Comparison of ENCODE assay signal across 8 cellular contexts in the genomic region with DNA sequence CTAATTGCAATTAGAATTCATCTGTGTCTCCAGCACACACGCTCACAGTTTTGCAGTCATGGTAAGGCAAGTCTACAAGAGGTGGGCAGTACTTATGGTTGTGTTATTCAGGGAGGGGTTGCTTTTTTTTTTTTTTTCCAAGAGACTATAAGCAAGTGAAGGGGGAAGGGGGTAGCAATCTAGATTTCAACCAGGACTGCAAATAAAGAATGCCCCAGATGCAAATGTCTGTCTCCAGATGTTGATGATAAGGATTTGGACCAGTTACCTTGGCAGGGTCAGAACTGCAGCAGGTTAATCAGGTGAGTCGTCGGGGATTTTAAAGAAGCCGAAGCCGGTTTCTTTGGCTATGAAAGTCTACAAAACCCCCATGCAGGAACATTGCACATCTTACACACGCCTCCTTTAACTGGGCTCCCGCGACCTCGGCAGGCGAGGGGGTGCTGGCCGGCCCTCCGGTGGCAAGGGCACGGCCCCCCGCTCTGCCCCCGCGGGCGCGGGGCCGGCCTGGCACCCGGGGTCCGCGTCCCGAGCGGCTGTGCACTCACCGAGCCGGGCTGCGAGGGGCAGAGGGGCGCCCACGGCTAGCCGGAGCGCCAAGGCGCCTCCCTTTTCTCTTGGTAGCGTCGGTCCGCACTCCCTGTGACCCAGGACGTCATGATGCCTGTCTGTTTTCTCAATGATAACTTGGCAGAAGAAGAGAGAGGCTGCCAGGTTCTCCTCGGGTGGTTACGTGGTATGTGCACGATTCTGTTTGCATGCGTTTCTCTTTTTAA.
DNase-seq lines count a peak whose midpoint lies in the region; ATAC-seq and TF ChIP-seq lines count a peak whose summit lies in the region.

No MANE protein-coding gene starts in this region.

- H3K9me3 ChIP-seq in endodermal cell (ENCODE audit: control insufficient read depth, low read length) = no peaks in the 10 kb centered on the region

- DNase-seq in ELR (ENCODE audit: low read depth) (peak; percentile 16), NCI-H526 treated with DMSO at 0.1 percent for 48 hours (lab: John Stamatoyannopoulos, UW) (peak; percentile 60), endodermal cell (peak; percentile 68), mesendoderm (no peak), activated T-cell treated with anti-CD3 and anti-CD28 coated beads for 4 hours (no peak), SIG-M5 treated with dmso at 0.1 percent for 504 hours (lab: John Stamatoyannopoulos, UW; ENCODE audit: unreplicated experiment) (no peak)
- DNase-seq in activated T-cell treated with anti-CD3 and anti-CD28 coated beads, Interleukin-2, amount 50 U/mL, for 48 hours = no peak

- no peak overlapping the region for H3K23ac ChIP-seq in mesendoderm (ENCODE audit: low read length)

- H3K9ac ChIP-seq in endodermal cell (ENCODE audit: extremely low read depth, low read length, poor library complexity, severe bottlenecking) (no peak overlapping the region), mesendoderm (ENCODE audit: low read length) (peak overlapping the region; percentile 24)

- H3K79me1 ChIP-seq in mesendoderm (ENCODE audit: low read length) = no peaks in the 10 kb centered on the region

- no peak overlapping the region for H2BK120ac ChIP-seq in mesendoderm (ENCODE audit: low read depth, low read length)

- H3K4me1 Mint-ChIP-seq in endodermal cell = peaks cover 27% of the 10 kb centered on the region

- peak overlapping the region; percentile 73 for H3K56ac ChIP-seq in mesendoderm (ENCODE audit: low read length)

- H3K4me1 ChIP-seq in endodermal cell (ENCODE audit: control insufficient read depth, insufficient read depth, low read length) (peaks cover 3% of the 10 kb centered on the region), mesendoderm (ENCODE audit: control insufficient read depth, low read depth, low read length) (peaks cover 2% of the 10 kb centered on the region)

- H3K36me3 ChIP-seq in endodermal cell (ENCODE audit: control insufficient read depth, insufficient read depth, low read length) (no peaks in the 10 kb centered on the region), mesendoderm (ENCODE audit: control insufficient read depth, insufficient read depth, low read length) (no peaks in the 10 kb centered on the region)

- no peak overlapping the region for H4K5ac ChIP-seq in mesendoderm (ENCODE audit: low read length)

- H3K79me2 ChIP-seq in mesendoderm (ENCODE audit: control insufficient read depth, insufficient read depth, low read length) = no peaks in the 10 kb centered on the region

- H3K27me3 ChIP-seq in endodermal cell (ENCODE audit: control insufficient read depth, insufficient read depth, low read length, poor library complexity, severe bottlenecking) (peaks cover 61% of the 10 kb centered on the region), mesendoderm (ENCODE audit: insufficient read depth, low read length, poor library complexity) (peaks cover 15% of the 10 kb centered on the region)

- no peak overlapping the region for H3K27ac Mint-ChIP-seq in endodermal cell

- no peak overlapping the region for H3K4ac ChIP-seq in mesendoderm (ENCODE audit: low read depth, low read length)

- H3K27ac ChIP-seq in endodermal cell (ENCODE audit: low read depth, low read length) = no peak overlapping the region
- no peak overlapping the region for H3K27ac ChIP-seq in mesendoderm (ENCODE audit: low read depth, low read length)

- H2AK5ac ChIP-seq in mesendoderm (ENCODE audit: low read length) = no peak overlapping the region

- H3K4me3 ChIP-seq in endodermal cell (ENCODE audit: low read length) = peak overlapping the region; percentile 77
- peak overlapping the region; percentile 17 for H3K4me3 ChIP-seq in mesendoderm (ENCODE audit: low read length)

- no peaks in the 10 kb centered on the region for H3K36me3 Mint-ChIP-seq in endodermal cell (ENCODE audit: low read depth)

- no peaks in the 10 kb centered on the region for H3K9me3 Mint-ChIP-seq in endodermal cell

- ATAC-seq in HG03095 (IDR thresholded peaks at IDR 0.05; ENCODE audit: unreplicated experiment) = no peak

- peak overlapping the region; percentile 56 for H3K4me2 ChIP-seq in mesendoderm (ENCODE audit: low read length)

- no peak for TF ChIP-seq CTCF in endodermal cell (conservative IDR thresholded peaks at IDR 0.05)

- H2BK15ac ChIP-seq in mesendoderm (replicated peaks; ENCODE audit: low read depth) = no peak overlapping the region

- no peak overlapping the region for H2BK5ac ChIP-seq in mesendoderm (ENCODE audit: low read length)

- H4K8ac ChIP-seq in mesendoderm (ENCODE audit: low read depth, low read length) = no peak overlapping the region

- 0 to 4% methylated on average over 2 to 37 of the region's 40 CpGs for WGBS in endodermal cell (ENCODE audit: insufficient coverage in 1 of 2, insufficient read length in 1 of 2), 2 experiments
- no CpG with 5 or more reads among the region's 40 CpGs for WGBS in mesendoderm (ENCODE audit: extremely low coverage, insufficient coverage, low lambda C conversion rate)

- H3K27me3 Mint-ChIP-seq in endodermal cell (ENCODE audit: insufficient read depth) = peaks cover 78% of the 10 kb centered on the region

- H3K4me3 Mint-ChIP-seq in endodermal cell = peak overlapping the region; percentile 62

- peak overlapping the region; percentile 76 for H3K18ac ChIP-seq in mesendoderm (ENCODE audit: low read length)

Comparison
In these comparisons a context has a peak if more than half of its experiments do, and no peak if none do; other contexts are left out.
1. DNase-seq: peak in ELR (single experiment), NCI-H526 treated with DMSO at 0.1 percent for 48 hours (single experiment) and endodermal cell (single experiment); none in mesendoderm (single experiment), activated T-cell treated with anti-CD3 and anti-CD28 coated beads for 4 hours (single experiment), activated T-cell treated with anti-CD3 and anti-CD28 coated beads, Interleukin-2, amount 50 U/mL, for 48 hours (0 of 2) and SIG-M5 treated with dmso at 0.1 percent for 504 hours (single experiment).